In genomic region chr20:44247131-44247571, GRCh38 we compare ENCODE assay signal across 11 cellular contexts. TPM values are rescaled to one million over a fixed set of nuclear protein-coding genes. Genes with fewer than 3 reads are reported as not detected.
DNase-seq lines count a peak whose midpoint lies in the region; ATAC-seq and TF ChIP-seq lines count a peak whose summit lies in the region.
"Had no signal": no experiment of that assay in that cellular context is flagged by ENCODE, and none has a peak within 500 bp of the region (broad histone marks: within the 10 kb centered on the region; RNA-seq: fewer than 3 reads in every experiment).

Gene GDAP1L1, plus strand, starts transcription at chr20:44247308. Its CDS starts 27 bp downstream, at chr20:44247335.

- H3K9me3 Mint-ChIP-seq in CD8-positive, alpha-beta T cell: no peaks in the 10 kb centered on the region
- no peaks in the 10 kb centered on the region for H3K9me3 Mint-ChIP-seq in nephron
- H3K9me3 Mint-ChIP-seq in activated T-helper 1 cell treated with anti-CD3 and anti-CD28 coated beads, Interleukin-12 subunit alpha, Interleukin-12 subunit beta, Interleukin-2, Interleukin-4 antibody, amounts not matched to agents 30 ng/mL and 10 ng/mL and 1 ng/mL, durations not matched to agents 14 hours and 24 hours and 36 hours: no peaks in the 10 kb centered on the region
- peaks cover 0 to 1% of the 10 kb centered on the region in 2 donors for H3K9me3 Mint-ChIP-seq in stimulated activated naive B cell treated with anti-CD40 and anti-IgM and Interleukin-4, amounts not matched to agents 10 μg/mL and 1 μg/mL and 100 μg/mL, for 72 hours
- H3K9me3 Mint-ChIP-seq: T-helper 1 cell treated with Interleukin-12 subunit alpha and Interleukin-12 subunit beta and Interleukin-4 antibody, amounts not matched to agents 30 μg/mL and 1 μg/mL, for 36 hours had no signal

- H3K27ac ChIP-seq in CD8-positive, alpha-beta T cell (ENCODE audit: low read depth, low read length): no peak within 1 kb of the TSS

- peaks cover 8% of the 10 kb centered on the region for H3K4me1 ChIP-seq in CD8-positive, alpha-beta T cell (ENCODE audit: insufficient read depth, low read length)

- H3K9me3 ChIP-seq in CD8-positive, alpha-beta T cell (ENCODE audit: low read length): no peaks in the 10 kb centered on the region

- DNase-seq in CD8-positive, alpha-beta T cell: no peak
- DNase-seq in NCI-H146 treated with DMSO at 0.1 percent for 48 hours (lab: John Stamatoyannopoulos, UW; ENCODE audit: unreplicated experiment): peak; percentile 38
- DNase-seq in ecto neural progenitor cell (ENCODE audit: low spot score): peak; percentile 71
- DNase-seq in glomerular visceral epithelial cell (ENCODE audit: extremely low spot score): no peak
- DNase-seq in activated T-helper 1 cell treated with anti-CD3 and anti-CD28 coated beads, Interleukin-12 subunit alpha, Interleukin-12 subunit beta, Interleukin-2, Interleukin-4 antibody, amounts not matched to agents 30 ng/mL and 10 ng/mL and 1 ng/mL, durations not matched to agents 14 hours and 24 hours and 36 hours (ENCODE audit: low spot score): no peak
- DNase-seq in stimulated activated naive B cell treated with anti-CD40 and anti-IgM and Interleukin-4, amounts not matched to agents 10 μg/mL and 1 μg/mL and 100 μg/mL, for 72 hours: no peak
- DNase-seq: EL had no signal

- no peaks in the 10 kb centered on the region for H3K36me3 ChIP-seq in CD8-positive, alpha-beta T cell (ENCODE audit: insufficient read depth, low read length)

- peak within 1 kb of the TSS; percentile 55 for H3K4me3 Mint-ChIP-seq in CD8-positive, alpha-beta T cell
- peak within 1 kb of the TSS; percentile 65 to 69 (median 68) for H3K4me3 Mint-ChIP-seq in nephron
- H3K4me3 Mint-ChIP-seq in activated T-helper 1 cell treated with anti-CD3 and anti-CD28 coated beads, Interleukin-12 subunit alpha, Interleukin-12 subunit beta, Interleukin-2, Interleukin-4 antibody, amounts not matched to agents 30 ng/mL and 10 ng/mL and 1 ng/mL, durations not matched to agents 14 hours and 24 hours and 36 hours: no peak within 1 kb of the TSS
- H3K4me3 Mint-ChIP-seq in stimulated activated naive B cell treated with anti-CD40 and anti-IgM and Interleukin-4, amounts not matched to agents 10 μg/mL and 1 μg/mL and 100 μg/mL, for 72 hours: peak within 1 kb of the TSS in 1 of 2 donors; percentile 32
- H3K4me3 Mint-ChIP-seq: T-helper 1 cell treated with Interleukin-12 subunit alpha and Interleukin-12 subunit beta and Interleukin-4 antibody, amounts not matched to agents 30 μg/mL and 1 μg/mL, for 36 hours had no signal

- CTCF ChIA-PET in CD8-positive, alpha-beta T cell (lab: Charles Lee): interaction anchor here (1.0 to 1.3 kb wide), 2 partner anchors 29 to 56 kb away, joined by 3 to 4 read pairs; no protein-coding TSS in a partner anchor

- no peak within 1 kb of the TSS for H3K4me3 ChIP-seq in CD8-positive, alpha-beta T cell (ENCODE audit: low read depth, low read length)

- ATAC-seq in CD8-positive, alpha-beta T cell: no peak
- ATAC-seq in stimulated activated naive B cell treated with anti-CD40 and anti-IgM and Interleukin-4, amounts not matched to agents 10 μg/mL and 1 μg/mL and 100 μg/mL, for 72 hours (replicated peaks): no peak
- ATAC-seq in HG02571 (IDR thresholded peaks at IDR 0.05; ENCODE audit: unreplicated experiment): no peak

- no peaks in the 10 kb centered on the region for H3K36me3 Mint-ChIP-seq in CD8-positive, alpha-beta T cell
- no peaks in the 10 kb centered on the region for H3K36me3 Mint-ChIP-seq in nephron (ENCODE audit: low read depth)
- H3K36me3 Mint-ChIP-seq in activated T-helper 1 cell treated with anti-CD3 and anti-CD28 coated beads, Interleukin-12 subunit alpha, Interleukin-12 subunit beta, Interleukin-2, Interleukin-4 antibody, amounts not matched to agents 30 ng/mL and 10 ng/mL and 1 ng/mL, durations not matched to agents 14 hours and 24 hours and 36 hours (ENCODE audit: low read depth): no peaks in the 10 kb centered on the region
- H3K36me3 Mint-ChIP-seq in stimulated activated naive B cell treated with anti-CD40 and anti-IgM and Interleukin-4, amounts not matched to agents 10 μg/mL and 1 μg/mL and 100 μg/mL, for 72 hours: peaks cover under 1 to 3% of the 10 kb centered on the region in 2 donors

- intact Hi-C loops in CD8-positive, alpha-beta T cell (cut with DNase I, micrococcal nuclease): no loop called here
- intact Hi-C loops in activated T-helper 1 cell treated with anti-CD3 and anti-CD28 coated beads, Interleukin-12 subunit alpha, Interleukin-12 subunit beta, Interleukin-2, Interleukin-4 antibody, amounts not matched to agents 30 ng/mL and 10 ng/mL and 1 ng/mL, durations not matched to agents 14 hours and 24 hours and 36 hours (cut with micrococcal nuclease): no loop called here

- TF ChIP-seq CTCF in CD8-positive, alpha-beta T cell (IDR thresholded peaks at IDR 0.05): no peak
- TF ChIP-seq CTCF in nephron (IDR thresholded peaks at IDR 0.05; ENCODE audit: unreplicated experiment in 3 of 3): no peak

- peaks cover 10% of the 10 kb centered on the region for H3K4me1 Mint-ChIP-seq in CD8-positive, alpha-beta T cell (ENCODE audit: low read depth)
- no peaks in the 10 kb centered on the region for H3K4me1 Mint-ChIP-seq in nephron
- H3K4me1 Mint-ChIP-seq in activated T-helper 1 cell treated with anti-CD3 and anti-CD28 coated beads, Interleukin-12 subunit alpha, Interleukin-12 subunit beta, Interleukin-2, Interleukin-4 antibody, amounts not matched to agents 30 ng/mL and 10 ng/mL and 1 ng/mL, durations not matched to agents 14 hours and 24 hours and 36 hours (ENCODE audit: low read depth): no peaks in the 10 kb centered on the region
- H3K4me1 Mint-ChIP-seq in stimulated activated naive B cell treated with anti-CD40 and anti-IgM and Interleukin-4, amounts not matched to agents 10 μg/mL and 1 μg/mL and 100 μg/mL, for 72 hours: peaks cover 2 to 15% of the 10 kb centered on the region in 2 donors

- H3K27ac Mint-ChIP-seq in CD8-positive, alpha-beta T cell: no peak within 1 kb of the TSS
- no peak within 1 kb of the TSS for H3K27ac Mint-ChIP-seq in nephron
- H3K27ac Mint-ChIP-seq in activated T-helper 1 cell treated with anti-CD3 and anti-CD28 coated beads, Interleukin-12 subunit alpha, Interleukin-12 subunit beta, Interleukin-2, Interleukin-4 antibody, amounts not matched to agents 30 ng/mL and 10 ng/mL and 1 ng/mL, durations not matched to agents 14 hours and 24 hours and 36 hours: no peak within 1 kb of the TSS
- no peak within 1 kb of the TSS for H3K27ac Mint-ChIP-seq in stimulated activated naive B cell treated with anti-CD40 and anti-IgM and Interleukin-4, amounts not matched to agents 10 μg/mL and 1 μg/mL and 100 μg/mL, for 72 hours
- H3K27ac Mint-ChIP-seq: T-helper 1 cell treated with Interleukin-12 subunit alpha and Interleukin-12 subunit beta and Interleukin-4 antibody, amounts not matched to agents 30 μg/mL and 1 μg/mL, for 36 hours had no signal

- H3K27me3 Mint-ChIP-seq in CD8-positive, alpha-beta T cell (ENCODE audit: low read depth): peaks cover 15% of the 10 kb centered on the region
- H3K27me3 Mint-ChIP-seq in nephron (ENCODE audit: low read depth): peaks cover 44% of the 10 kb centered on the region
- peaks cover 30% of the 10 kb centered on the region for H3K27me3 Mint-ChIP-seq in activated T-helper 1 cell treated with anti-CD3 and anti-CD28 coated beads, Interleukin-12 subunit alpha, Interleukin-12 subunit beta, Interleukin-2, Interleukin-4 antibody, amounts not matched to agents 30 ng/mL and 10 ng/mL and 1 ng/mL, durations not matched to agents 14 hours and 24 hours and 36 hours (ENCODE audit: insufficient read depth)
- peaks cover 39 to 43% of the 10 kb centered on the region in 2 donors for H3K27me3 Mint-ChIP-seq in stimulated activated naive B cell treated with anti-CD40 and anti-IgM and Interleukin-4, amounts not matched to agents 10 μg/mL and 1 μg/mL and 100 μg/mL, for 72 hours

- no peaks in the 10 kb centered on the region for H3K27me3 ChIP-seq in CD8-positive, alpha-beta T cell (ENCODE audit: insufficient read depth, low read length)

- POLR2A ChIA-PET in CD8-positive, alpha-beta T cell (lab: Charles Lee): no interaction called here

RNA-seq across cellular contexts. Expression of gene GDAP1L1, which starts in this region (rescaled TPM):
- not detected for total RNA-seq in CD8-positive, alpha-beta T cell
- 0.08 TPM in 1 of 2 replicates, not detected in the other for total RNA-seq in activated T-helper 1 cell treated with anti-CD3 and anti-CD28 coated beads, Interleukin-12 subunit alpha, Interleukin-12 subunit beta, Interleukin-2, Interleukin-4 antibody, amounts not matched to agents 30 ng/mL and 10 ng/mL and 1 ng/mL, durations not matched to agents 14 hours and 24 hours and 36 hours
- total RNA-seq: HT-29 had no signal

Comparison
In these comparisons a context has a peak if more than half of its experiments do, and no peak if none do; other contexts are left out.
1. DNase-seq: peak in NCI-H146 treated with DMSO at 0.1 percent for 48 hours (single experiment) and ecto neural progenitor cell (single experiment); none in CD8-positive, alpha-beta T cell (0 of 7), glomerular visceral epithelial cell (single experiment), activated T-helper 1 cell treated with anti-CD3 and anti-CD28 coated beads, Interleukin-12 subunit alpha, Interleukin-12 subunit beta, Interleukin-2, Interleukin-4 antibody, amounts not matched to agents 30 ng/mL and 10 ng/mL and 1 ng/mL, durations not matched to agents 14 hours and 24 hours and 36 hours (single experiment) and stimulated activated naive B cell treated with anti-CD40 and anti-IgM and Interleukin-4, amounts not matched to agents 10 μg/mL and 1 μg/mL and 100 μg/mL, for 72 hours (single experiment).